ENCODE assay signal across 22 cellular contexts in genomic region chr7:149735181-149735602, GRCh38. TPM values are rescaled to one million over a fixed set of nuclear protein-coding genes. Genes with fewer than 3 reads are reported as not detected.
"Had no signal": no experiment of that assay in that cellular context is flagged by ENCODE, and none has a peak within 500 bp of the region (broad histone marks: within the 10 kb centered on the region; RNA-seq: fewer than 3 reads in every experiment).

No MANE protein-coding gene starts in this region.

- H2AFZ ChIP-seq: hepatocyte had no signal

- H3K9me3 Mint-ChIP-seq: activated CD4-positive, alpha-beta memory T cell treated with anti-CD3 and anti-CD28 coated beads for 36 hours; activated naive CD4-positive, alpha-beta T cell treated with anti-CD3 and anti-CD28 coated beads, Interleukin-2, amount 50 U/mL, for 72 hours; activated T-cell treated with anti-CD3 and anti-CD28 coated beads, Interleukin-2, amount 50 U/mL, for 4 hours; nephron; T-helper 1 cell treated with Interleukin-12 subunit alpha and Interleukin-12 subunit beta and Interleukin-4 antibody, amounts not matched to agents 30 μg/mL and 1 μg/mL, for 36 hours had no signal

- H3K9me3 ChIP-seq: esophagus muscularis mucosa, psoas muscle, stomach, testis, upper lobe of right lung had no signal

- H3K4me3 ChIP-seq: cardiac muscle cell, esophagus muscularis mucosa, hepatocyte, psoas muscle, stomach, testis, upper lobe of right lung had no signal

- H3K4me1 Mint-ChIP-seq: activated CD8-positive, alpha-beta memory T cell treated with anti-CD3 and anti-CD28 coated beads, Interleukin-2, amount 10 ng/mL, durations not matched to agents 7 days and 5 days; nephron had no signal

- ATAC-seq: activated CD4-positive, alpha-beta T cell treated with anti-CD3 and anti-CD28 coated beads for 36 hours; activated CD8-positive, alpha-beta memory T cell treated with anti-CD3 and anti-CD28 coated beads, Interleukin-2, amount 10 ng/mL, durations not matched to agents 7 days and 5 days; activated naive CD4-positive, alpha-beta T cell treated with anti-CD3 and anti-CD28 coated beads, Interleukin-2, amount 50 U/mL, for 72 hours; activated T-cell treated with anti-CD3 and anti-CD28 coated beads, Interleukin-2, amount 50 U/mL, for 4 hours; left lobe of liver; psoas muscle; upper lobe of right lung had no signal

- DNase-seq: activated CD4-positive, alpha-beta memory T cell treated with anti-CD3 and anti-CD28 coated beads for 36 hours; activated CD4-positive, alpha-beta T cell treated with anti-CD3 and anti-CD28 coated beads for 36 hours; activated CD8-positive, alpha-beta memory T cell treated with anti-CD3 and anti-CD28 coated beads, Interleukin-2, amount 10 ng/mL, durations not matched to agents 7 days and 5 days; activated gamma-delta T cell; activated T-cell treated with anti-CD3 and anti-CD28 coated beads, Interleukin-2, amount 50 U/mL, for 4 hours; islet precursor cell; mesendoderm; psoas muscle; stimulated activated CD4-positive, alpha-beta T cell treated with anti-CD3 and anti-CD28 coated beads, Interleukin-1b, Interleukin-23, amount 100 ng/mL, for 48 hours; stomach; testis; upper lobe of right lung; WERI-Rb-1 had no signal

- H3K79me2 ChIP-seq: hepatocyte had no signal

- H3K4me1 ChIP-seq: testis, upper lobe of right lung had no signal

- H3K4me3 Mint-ChIP-seq: activated CD4-positive, alpha-beta memory T cell treated with anti-CD3 and anti-CD28 coated beads for 36 hours; activated CD4-positive, alpha-beta T cell treated with anti-CD3 and anti-CD28 coated beads for 36 hours; activated CD8-positive, alpha-beta memory T cell treated with anti-CD3 and anti-CD28 coated beads, Interleukin-2, amount 10 ng/mL, durations not matched to agents 7 days and 5 days; activated T-cell treated with anti-CD3 and anti-CD28 coated beads, Interleukin-2, amount 50 U/mL, for 4 hours; nephron; T-helper 1 cell treated with Interleukin-12 subunit alpha and Interleukin-12 subunit beta and Interleukin-4 antibody, amounts not matched to agents 30 μg/mL and 1 μg/mL, for 36 hours had no signal

- H3K27me3 ChIP-seq: cardiac muscle cell, testis had no signal

- H3K27ac ChIP-seq: cardiac muscle cell, esophagus muscularis mucosa, hepatocyte, psoas muscle, stomach, testis, upper lobe of right lung, WERI-Rb-1 had no signal

- H3K4me2 ChIP-seq: hepatocyte had no signal

- H3K36me3 Mint-ChIP-seq: activated CD8-positive, alpha-beta memory T cell treated with anti-CD3 and anti-CD28 coated beads, Interleukin-2, amount 10 ng/mL, durations not matched to agents 7 days and 5 days; activated naive CD4-positive, alpha-beta T cell treated with anti-CD3 and anti-CD28 coated beads, Interleukin-2, amount 50 U/mL, for 72 hours had no signal

- H3K27ac Mint-ChIP-seq: activated CD4-positive, alpha-beta memory T cell treated with anti-CD3 and anti-CD28 coated beads for 36 hours; activated CD4-positive, alpha-beta T cell treated with anti-CD3 and anti-CD28 coated beads for 36 hours; activated CD8-positive, alpha-beta memory T cell treated with anti-CD3 and anti-CD28 coated beads, Interleukin-2, amount 10 ng/mL, durations not matched to agents 7 days and 5 days; activated naive CD4-positive, alpha-beta T cell treated with anti-CD3 and anti-CD28 coated beads, Interleukin-2, amount 50 U/mL, for 72 hours; nephron; T-helper 1 cell treated with Interleukin-12 subunit alpha and Interleukin-12 subunit beta and Interleukin-4 antibody, amounts not matched to agents 30 μg/mL and 1 μg/mL, for 36 hours had no signal

- FAIRE-seq: colon, endometrium had no signal

RNA-seq across cellular contexts. Expression of gene ZNF467, which starts 38.2 kb away (rescaled TPM):
- total RNA-seq: activated CD8-positive, alpha-beta memory T cell treated with anti-CD3 and anti-CD28 coated beads, Interleukin-2, amount 10 ng/mL, durations not matched to agents 7 days and 5 days had no signal
